ENCODE assay signal across 1 cellular context in genomic region chr1:53891021-53891420, GRCh38.
TF ChIP-seq lines count a peak whose summit lies in the region.

No MANE protein-coding gene starts in this region.

TF ChIP-seq in K562, 482 proteins besides CTCF, POLR2A, EP300 and RAD21:
- peak; percentile 72 for TF ChIP-seq TEAD4 (IDR thresholded peaks at IDR 0.05; ENCODE audit: low read length)
- TF ChIP-seq TEAD4 (CRISPR knock-in tag; IDR thresholded peaks at IDR 0.05; ENCODE audit: borderline replicate concordance), result no peak
- peak; percentile 81 for TF ChIP-seq SOX6 (IDR thresholded peaks at IDR 0.05)
- TF ChIP-seq ZNF318 (IDR thresholded peaks at IDR 0.05; ENCODE audit: borderline replicate concordance in 1 of 2, low read depth in 1 of 2), result no peak
- peak; percentile 45; the same call in 1 of the 2 replicates for TF ChIP-seq STAT5A (IDR thresholded peaks at IDR 0.05; ENCODE audit: borderline replicate concordance, low read length)
- peak; percentile 44; the same call in 1 of the 2 replicates for TF ChIP-seq DPF2 (IDR thresholded peaks at IDR 0.05)
- TF ChIP-seq TRIM24 (IDR thresholded peaks at IDR 0.05), result peak in 1 of 2 experiments; percentile 28; a peak in 1 of 4 replicates
- TF ChIP-seq TAL1 (IDR thresholded peaks at IDR 0.05), result peak; percentile 72
- TF ChIP-seq ZEB2 (IDR thresholded peaks at IDR 0.05), result peak; percentile 82; the same call in 1 of the 2 replicates
- no peak for TF ChIP-seq NR2C1 (IDR thresholded peaks at IDR 0.05)
- no peak for TF ChIP-seq NR2C1 (tag; IDR thresholded peaks at IDR 0.05)
- TF ChIP-seq TCF3 (CRISPR knock-in tag; IDR thresholded peaks at IDR 0.05), result peak; percentile 72
- TF ChIP-seq CBFA2T2 (conservative IDR thresholded peaks at IDR 0.05), result peak; percentile 77
- TF ChIP-seq NCOR1 (IDR thresholded peaks at IDR 0.05), result peak; percentile 65
- no peak for TF ChIP-seq ATF7 (IDR thresholded peaks at IDR 0.05)
- peak; percentile 67 for TF ChIP-seq ARID1B (IDR thresholded peaks at IDR 0.05)
- no peak for TF ChIP-seq NFIC (IDR thresholded peaks at IDR 0.05)
- peak; percentile 86 for TF ChIP-seq CBFA2T3 (IDR thresholded peaks at IDR 0.05)
- TF ChIP-seq PML (IDR thresholded peaks at IDR 0.05; ENCODE audit: low read length), result peak; percentile 27; the same call in 1 of the 2 replicates
- TF ChIP-seq SMARCA4 (IDR thresholded peaks at IDR 0.05), result peak; percentile 46; the same call in 1 of the 2 replicates
- 0 out of 2 replicates have a peak, but pooled peaks have one; percentile 33 for TF ChIP-seq GATAD2B (IDR thresholded peaks at IDR 0.05; ENCODE audit: borderline replicate concordance)
